In genomic region chr1:224092111-224092510, GRCh38 we compare ENCODE assay signal across 25 cellular contexts.
"Had no signal": no experiment of that assay in that cellular context is flagged by ENCODE, and none has a peak within 500 bp of the region (broad histone marks: within the 10 kb centered on the region; RNA-seq: fewer than 3 reads in every experiment).

No MANE protein-coding gene starts in this region.

- H3K27me3 ChIP-seq: stomach, suprapubic skin, testis, thyroid gland, tibial artery, tibial nerve, transverse colon, upper lobe of left lung, upper lobe of right lung, uterus, vagina had no signal

- H3K4me1 ChIP-seq: stomach, suprapubic skin, testis, thyroid gland, tibial artery, tibial nerve, upper lobe of left lung, upper lobe of right lung, uterus, vagina had no signal

- H3K36me3 ChIP-seq: stomach, suprapubic skin, thoracic aorta, thyroid gland, tibial artery, tibial nerve, transverse colon, upper lobe of left lung, upper lobe of right lung, uterus, vagina had no signal

- H3K9me3 ChIP-seq: stomach, suprapubic skin, testis, thoracic aorta, thyroid gland, tibial artery, tibial nerve, transverse colon, upper lobe of left lung, upper lobe of right lung, uterus, vagina had no signal

- ATAC-seq: stimulated activated effector memory CD8-positive, alpha-beta T cell treated with anti-CD3 and anti-CD28 coated beads, Interleukin-12 subunit alpha, Interleukin-12 subunit beta, amount 100 ng/mL, for 72 hours; stimulated activated memory B cell treated with anti-CD40 and anti-IgM and Interleukin-4, amounts not matched to agents 10 μg/mL and 1 μg/mL and 100 μg/mL, for 72 hours; stimulated activated naive B cell treated with anti-CD40 and anti-IgM and Interleukin-4, amounts not matched to agents 10 μg/mL and 1 μg/mL and 100 μg/mL, for 72 hours; stimulated activated naive CD8-positive, alpha-beta T cell treated with anti-CD3 and anti-CD28 coated beads, Interleukin-15, amount 100 ng/mL, for 72 hours; stimulated activated naive CD8-positive, alpha-beta T cell treated with anti-CD3 and anti-CD28 coated beads, Interleukin-15, Interleukin-2, amounts not matched to agents 100 U/mL and 50 U/mL, for 24 hours; upper lobe of right lung had no signal

- H3K27ac ChIP-seq: stomach, suprapubic skin, testis, thoracic aorta, thyroid gland, tibial artery, tibial nerve, transverse colon, upper lobe of left lung, upper lobe of right lung, uterus, vagina had no signal

- DNase-seq: stimulated activated CD4-positive, alpha-beta T cell treated with anti-CD3 and anti-CD28 coated beads, Interleukin-2, amount 100 ng/mL, for 48 hours; stimulated activated CD4-positive, alpha-beta T cell treated with anti-CD3 and anti-CD28 coated beads, Interleukin-4, amount 100 ng/mL, for 1 hour; stimulated activated CD4-positive, alpha-beta T cell treated with anti-CD3 and anti-CD28 coated beads, Interleukin-4, amount 100 ng/mL, for 24 hours; stimulated activated CD4-positive, alpha-beta T cell treated with anti-CD3 and anti-CD28 coated beads, Interleukin-4, amount 100 ng/mL, for 4 hours; stimulated activated CD8-positive, alpha-beta memory T cell treated with anti-CD3 and anti-CD28 coated beads, Interleukin-4, amount 100 ng/mL, for 48 hours; stimulated activated naive B cell treated with anti-CD40 and anti-IgM and Interleukin-4, amounts not matched to agents 10 μg/mL and 1 μg/mL and 100 μg/mL, for 72 hours; stimulated activated naive CD4-positive, alpha-beta T cell; stimulated activated naive CD4-positive, alpha-beta T cell treated with Interleukin-2 at 50 U/mL for 16 hours; stimulated activated naive CD8-positive, alpha-beta T cell treated with anti-CD3 and anti-CD28 coated beads, Interleukin-15, amount 100 ng/mL, for 72 hours; stimulated activated naive CD8-positive, alpha-beta T cell treated with anti-CD3 and anti-CD28 coated beads, Interleukin-15, Interleukin-2, amounts not matched to agents 100 U/mL and 50 U/mL, for 24 hours; stomach; testis; thyroid gland; tibial artery; transverse colon; trophoblast cell; upper lobe of left lung; upper lobe of right lung; uterus had no signal

- H3K4me3 ChIP-seq: stomach, suprapubic skin, testis, thoracic aorta, thyroid gland, tibial artery, tibial nerve, transverse colon, upper lobe of left lung, upper lobe of right lung, uterus, vagina had no signal
